8 cellular contexts compared by ENCODE assay signal in genomic region chr2:218895758-218896500, GRCh38. TPM values are rescaled to one million over a fixed set of nuclear protein-coding genes. Genes with fewer than 3 reads are reported as not detected.
DNase-seq lines count a peak whose midpoint lies in the region; ATAC-seq and TF ChIP-seq lines count a peak whose summit lies in the region.

No MANE protein-coding gene starts in this region.

- H4K8ac ChIP-seq in mesenchymal stem cell (ENCODE audit: low read length), result no peak overlapping the region

- H3K14ac ChIP-seq in mesenchymal stem cell (ENCODE audit: low read length in 2 of 2), result no peak overlapping the region

- H3K79me1 ChIP-seq in mesenchymal stem cell (replicated peaks; ENCODE audit: low read length, poor library complexity, severe bottlenecking), result no peaks in the 10 kb centered on the region

- WGBS in mesenchymal stem cell, result 38% methylated on average over 6 of the region's 8 CpGs

- no peak overlapping the region for H4K91ac ChIP-seq in mesenchymal stem cell (ENCODE audit: low read length)

- H3K27ac ChIP-seq in RWPE2 (ENCODE audit: poor library complexity, severe bottlenecking) (peak overlapping the region; percentile 72), mesenchymal stem cell (ENCODE audit: low read length, poor library complexity, severe bottlenecking) (no peak overlapping the region)

- no peak overlapping the region for H3K18ac ChIP-seq in mesenchymal stem cell (ENCODE audit: low read depth in 1 of 2, low read length in 2 of 2)

- peak overlapping the region; percentile 10 to 55 for H3K27ac Mint-ChIP-seq in natural killer cell treated with Interleukin-12 subunit alpha and Interleukin-12 subunit beta and Interleukin-15 and Interleukin-18, amount 100 ng/mL, for 72 hours

- no peak overlapping the region for H2AFZ ChIP-seq in mesenchymal stem cell (ENCODE audit: low read depth, low read length)

- H3K4me1 ChIP-seq in RWPE2 (ENCODE audit: insufficient read depth, poor library complexity, severe bottlenecking) (peaks cover 37% of the 10 kb centered on the region), mesenchymal stem cell (ENCODE audit: control insufficient read depth, insufficient read depth, low read depth, low read length) (peaks cover 40% of the 10 kb centered on the region)

- H3K27me3 Mint-ChIP-seq in natural killer cell treated with Interleukin-12 subunit alpha and Interleukin-12 subunit beta and Interleukin-15 and Interleukin-18, amount 100 ng/mL, for 72 hours, result peaks cover 44 to 60% of the 10 kb centered on the region in 2 donors

- no peak overlapping the region for H2AK5ac ChIP-seq in mesenchymal stem cell (ENCODE audit: low read length, severe bottlenecking)

- H3K36me3 ChIP-seq in RWPE2 (ENCODE audit: low read depth), result no peaks in the 10 kb centered on the region
- no peaks in the 10 kb centered on the region for H3K36me3 ChIP-seq in mesenchymal stem cell (ENCODE audit: control insufficient read depth in 1 of 2, insufficient read depth in 2 of 2, low read depth in 1 of 2, low read length in 2 of 2)

- no peak overlapping the region for H3K4ac ChIP-seq in mesenchymal stem cell (ENCODE audit: low read depth in 1 of 2, low read length in 2 of 2)

- H2BK120ac ChIP-seq in mesenchymal stem cell (ENCODE audit: low read depth, low read length), result no peak overlapping the region

- peak overlapping the region; percentile 51 for H3K4me3 Mint-ChIP-seq in natural killer cell treated with Interleukin-12 subunit alpha and Interleukin-12 subunit beta and Interleukin-15 and Interleukin-18, amount 100 ng/mL, for 72 hours

- no peak for TF ChIP-seq CTCF in RWPE2 (IDR thresholded peaks at IDR 0.05; ENCODE audit: poor library complexity, severe bottlenecking)

- no peak overlapping the region for H3K9ac ChIP-seq in mesenchymal stem cell (ENCODE audit: low read length)

- H3K23ac ChIP-seq in mesenchymal stem cell (ENCODE audit: low read length in 2 of 2), result no peak overlapping the region

- H2BK15ac ChIP-seq in mesenchymal stem cell (ENCODE audit: low read depth, poor library complexity, severe bottlenecking), result no peak overlapping the region

- peak; percentile 5 for ATAC-seq in GM19025 (IDR thresholded peaks at IDR 0.05; ENCODE audit: low read depth, unreplicated experiment)
- peak; percentile 9 for ATAC-seq in HG02852 (IDR thresholded peaks at IDR 0.05; ENCODE audit: unreplicated experiment)
- no peak for ATAC-seq in RWPE2 (ENCODE audit: low read depth)
- ATAC-seq in natural killer cell treated with Interleukin-12 subunit alpha and Interleukin-12 subunit beta and Interleukin-15 and Interleukin-18, amount 100 ng/mL, for 72 hours, result peak in 1 of 2 donors; percentile 17

- H3K9me3 ChIP-seq in RWPE2 (ENCODE audit: severe bottlenecking) (no peaks in the 10 kb centered on the region), mesenchymal stem cell (ENCODE audit: control insufficient read depth, low read length) (no peaks in the 10 kb centered on the region)

- no peaks in the 10 kb centered on the region for H3K36me3 Mint-ChIP-seq in natural killer cell treated with Interleukin-12 subunit alpha and Interleukin-12 subunit beta and Interleukin-15 and Interleukin-18, amount 100 ng/mL, for 72 hours

- no peak overlapping the region for H2BK5ac ChIP-seq in mesenchymal stem cell (ENCODE audit: low read depth, low read length, poor library complexity, severe bottlenecking)

- H3K9me3 Mint-ChIP-seq in natural killer cell treated with Interleukin-12 subunit alpha and Interleukin-12 subunit beta and Interleukin-15 and Interleukin-18, amount 100 ng/mL, for 72 hours, result no peaks in the 10 kb centered on the region

- peaks cover 47 to 49% of the 10 kb centered on the region in 2 donors for H3K4me1 Mint-ChIP-seq in natural killer cell treated with Interleukin-12 subunit alpha and Interleukin-12 subunit beta and Interleukin-15 and Interleukin-18, amount 100 ng/mL, for 72 hours (ENCODE audit: low read depth in 2 of 2)

- DNase-seq in RWPE2 (ENCODE audit: low spot score), result no peak
- peak; percentile 18 for DNase-seq in natural killer cell treated with Interleukin-12 subunit alpha and Interleukin-12 subunit beta and Interleukin-15 and Interleukin-18, amount 100 ng/mL, for 72 hours (ENCODE audit: low spot score)
- no peak for DNase-seq in mesenchymal stem cell
- no peak for DNase-seq in stimulated activated CD8-positive, alpha-beta memory T cell treated with anti-CD3 and anti-CD28 coated beads, Interleukin-4, amount 100 ng/mL, for 48 hours
- no peak for DNase-seq in central memory CD4-positive, alpha-beta T cell
- no peak for DNase-seq in NCI-H524 treated with DMSO at 0.1 percent for 48 hours (lab: John Stamatoyannopoulos, UW)

- no peak overlapping the region for H3K4me2 ChIP-seq in mesenchymal stem cell (ENCODE audit: low read length, poor library complexity, severe bottlenecking)

- no peak overlapping the region for H2BK12ac ChIP-seq in mesenchymal stem cell (ENCODE audit: low read length in 2 of 2)

- H3K27me3 ChIP-seq in RWPE2 (ENCODE audit: insufficient read depth, poor library complexity, severe bottlenecking) (no peaks in the 10 kb centered on the region), mesenchymal stem cell (ENCODE audit: control insufficient read depth in 1 of 2, insufficient read depth in 1 of 2, low read length in 2 of 2) (peaks cover 93% of the 10 kb centered on the region in 2 experiments)

- H3K4me3 ChIP-seq in RWPE2 (ENCODE audit: severe bottlenecking) (peak overlapping the region; percentile 14), mesenchymal stem cell (ENCODE audit: insufficient read depth in 1 of 2, low read depth in 1 of 2, low read length in 2 of 2) (no peak overlapping the region)

RNA-seq across cellular contexts. Expression of gene WNT10A, which starts 15.3 kb away (rescaled TPM):
- not detected for total RNA-seq in natural killer cell treated with Interleukin-12 subunit alpha and Interleukin-12 subunit beta and Interleukin-15 and Interleukin-18, amount 100 ng/mL, for 72 hours
- not detected for polyA plus RNA-seq in mesenchymal stem cell (2013, experiment 1 of 2)
- polyA plus RNA-seq in mesenchymal stem cell (2013, experiment 2 of 2), result not detected

RNA-seq across cellular contexts. Expression of gene WNT6, which starts 36.3 kb away (rescaled TPM):
- not detected for total RNA-seq in natural killer cell treated with Interleukin-12 subunit alpha and Interleukin-12 subunit beta and Interleukin-15 and Interleukin-18, amount 100 ng/mL, for 72 hours
- polyA plus RNA-seq in mesenchymal stem cell (2013, experiment 1 of 2), result not detected
- not detected for polyA plus RNA-seq in mesenchymal stem cell (2013, experiment 2 of 2)
